Comparison of ENCODE assay signal across 14 cellular contexts in the genomic region with DNA sequence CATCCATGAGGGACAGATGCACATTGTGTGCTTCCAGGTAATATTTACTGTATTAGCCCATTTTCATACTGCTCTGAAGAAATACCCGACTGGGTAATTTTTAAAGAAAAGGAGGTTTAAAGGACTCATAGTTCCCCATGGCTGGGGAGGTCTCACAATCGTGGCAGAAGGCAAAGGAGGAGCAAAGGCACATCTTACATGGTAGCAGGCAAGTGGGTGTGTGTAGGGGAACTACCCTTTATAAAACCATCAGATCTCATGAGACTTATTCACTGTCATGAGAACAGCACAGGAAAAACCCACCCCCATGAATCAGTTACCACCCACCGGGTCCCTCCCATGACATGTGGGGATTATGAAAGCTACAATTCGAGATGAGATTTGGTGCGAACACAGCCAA.
A peak's percentile ranks its signal among the peaks of the same experiment; 100 is the strongest.
DNase-seq lines count a peak whose midpoint lies in the region; ATAC-seq and TF ChIP-seq lines count a peak whose summit lies in the region.
"Had no signal": no experiment of that assay in that cellular context is flagged by ENCODE, and none has a peak within 500 bp of the region (broad histone marks: within the 10 kb centered on the region; RNA-seq: fewer than 3 reads in every experiment).

No MANE protein-coding gene starts in this region.

- no peaks in the 10 kb centered on the region for H3K79me2 ChIP-seq in GM23338 (replicated peaks; ENCODE audit: insufficient read depth)

- H3K9ac ChIP-seq in endodermal cell (ENCODE audit: extremely low read depth, low read length, poor library complexity, severe bottlenecking) = no peak overlapping the region
- H3K9ac ChIP-seq: GM23248 had no signal

- peaks cover 22% of the 10 kb centered on the region for H3K9me2 ChIP-seq in GM23338 (ENCODE audit: insufficient read depth)

- H3K27ac Mint-ChIP-seq in GM23338 (no peak overlapping the region), endodermal cell (no peak overlapping the region), mesothelial cell of epicardium (peak overlapping the region; percentile 87)
- H3K27ac Mint-ChIP-seq: CD14-positive monocyte; CD8-positive, alpha-beta T cell had no signal

- no peak overlapping the region for H3K4me2 ChIP-seq in GM23338

- H3K27ac ChIP-seq in GM23338 (ENCODE audit: low read depth) = no peak overlapping the region
- no peak overlapping the region for H3K27ac ChIP-seq in endodermal cell (ENCODE audit: low read depth, low read length)
- H3K27ac ChIP-seq: GM23248 had no signal

- TF ChIP-seq CTCF in GM23338 (conservative IDR thresholded peaks at IDR 0.05; ENCODE audit: low read depth in 2 of 2) (no peak), endodermal cell (conservative IDR thresholded peaks at IDR 0.05) (no peak), mesothelial cell of epicardium (IDR thresholded peaks at IDR 0.05; ENCODE audit: unreplicated experiment) (no peak)

- WGBS in endodermal cell (ENCODE audit: insufficient coverage in 1 of 2, insufficient read length in 1 of 2), 2 experiments = 93 to 100% methylated on average over 4 to 5 of the region's 5 CpGs

- no peaks in the 10 kb centered on the region for H3K27me3 ChIP-seq in GM23338 (ENCODE audit: insufficient read depth)
- H3K27me3 ChIP-seq in endodermal cell (ENCODE audit: control insufficient read depth, insufficient read depth, low read length, poor library complexity, severe bottlenecking) = no peaks in the 10 kb centered on the region

- H3K4me3 ChIP-seq in GM23338 (no peak overlapping the region), endodermal cell (ENCODE audit: low read length) (peak overlapping the region; percentile 55)
- H3K4me3 ChIP-seq: GM23248 had no signal

- H3K9me3 Mint-ChIP-seq in GM23338 (peaks cover 45% of the 10 kb centered on the region), endodermal cell (peaks cover 52% of the 10 kb centered on the region), mesothelial cell of epicardium (peaks cover 33% of the 10 kb centered on the region)

- intact Hi-C loops in posterior cingulate gyrus (cut with DNase I) = no loop called here

- peak overlapping the region; percentile 91 for H2AFZ ChIP-seq in GM23338
- H2AFZ ChIP-seq: GM23248 had no signal

- ATAC-seq in GM23338 (no peak), HG03460 (IDR thresholded peaks at IDR 0.05; ENCODE audit: unreplicated experiment) (no peak)
- ATAC-seq: CD8-positive, alpha-beta T cell had no signal

- H3K36me3 Mint-ChIP-seq in GM23338 (ENCODE audit: low read depth) (peaks cover 49% of the 10 kb centered on the region), endodermal cell (ENCODE audit: low read depth) (peaks cover 13% of the 10 kb centered on the region), mesothelial cell of epicardium (peaks cover 15% of the 10 kb centered on the region)
- H3K36me3 Mint-ChIP-seq: CD14-positive monocyte; CD8-positive, alpha-beta T cell had no signal

- no peak overlapping the region for H3K4me3 Mint-ChIP-seq in GM23338
- no peak overlapping the region for H3K4me3 Mint-ChIP-seq in endodermal cell
- no peak overlapping the region for H3K4me3 Mint-ChIP-seq in mesothelial cell of epicardium
- H3K4me3 Mint-ChIP-seq: CD14-positive monocyte; CD8-positive, alpha-beta T cell had no signal

- no peaks in the 10 kb centered on the region for H4K20me1 ChIP-seq in GM23338 (replicated peaks; ENCODE audit: insufficient read depth)

- H3F3A ChIP-seq in GM23338 (replicated peaks; ENCODE audit: low read depth) = no peaks in the 10 kb centered on the region

- H3K4me1 ChIP-seq in GM23338 (ENCODE audit: insufficient read depth) (0 out of 2 replicates have a peak, but pooled peaks cover 6% of the 10 kb centered on the region), endodermal cell (ENCODE audit: control insufficient read depth, insufficient read depth, low read length) (no peaks in the 10 kb centered on the region)

- H3K36me3 ChIP-seq in GM23338 (ENCODE audit: insufficient read depth) (0 out of 2 replicates have a peak, but pooled peaks cover 6% of the 10 kb centered on the region), endodermal cell (ENCODE audit: control insufficient read depth, insufficient read depth, low read length) (no peaks in the 10 kb centered on the region)

- DNase-seq in GM23338 (ENCODE audit: low spot score) (no peak), endodermal cell (no peak), mesothelial cell of epicardium (ENCODE audit: low spot score in 2 of 2, unreplicated experiment in 2 of 2) (no peak), NCI-H1105 treated with DMSO at 0.1 percent for 48 hours (lab: John Stamatoyannopoulos, UW) (no peak), posterior cingulate gyrus (no peak), ecto neural progenitor cell (ENCODE audit: low spot score) (no peak)
- DNase-seq: CD8-positive, alpha-beta T cell; COR-L47; DND-41; GDM1; GM23248; H7 had no signal

- H3K27me3 Mint-ChIP-seq in GM23338 (ENCODE audit: insufficient read depth, low read depth, poor library complexity) (peaks cover 2% of the 10 kb centered on the region), endodermal cell (ENCODE audit: insufficient read depth) (no peaks in the 10 kb centered on the region), mesothelial cell of epicardium (ENCODE audit: low read depth) (peaks cover 24% of the 10 kb centered on the region)

- H3K9me3 ChIP-seq in endodermal cell (ENCODE audit: control insufficient read depth, low read length) = peaks cover 46% of the 10 kb centered on the region

- H3K4me1 Mint-ChIP-seq in GM23338 (peaks cover 12% of the 10 kb centered on the region), endodermal cell (no peaks in the 10 kb centered on the region), mesothelial cell of epicardium (peaks cover 14% of the 10 kb centered on the region)
- H3K4me1 Mint-ChIP-seq: CD14-positive monocyte had no signal

TF ChIP-seq in GM23338, 12 proteins besides CTCF, POLR2A, EP300 and RAD21 (continues in another document):
- TF ChIP-seq ZNF462 (CRISPR knock-in tag; IDR thresholded peaks at IDR 0.05) = no peak
- TF ChIP-seq CREB1 (CRISPR knock-in tag; IDR thresholded peaks at IDR 0.05; ENCODE audit: low read depth) = no peak
- TF ChIP-seq EZH2 (IDR thresholded peaks at IDR 0.05; ENCODE audit: low read depth, unreplicated experiment) = no peak
